In the genomic region with DNA sequence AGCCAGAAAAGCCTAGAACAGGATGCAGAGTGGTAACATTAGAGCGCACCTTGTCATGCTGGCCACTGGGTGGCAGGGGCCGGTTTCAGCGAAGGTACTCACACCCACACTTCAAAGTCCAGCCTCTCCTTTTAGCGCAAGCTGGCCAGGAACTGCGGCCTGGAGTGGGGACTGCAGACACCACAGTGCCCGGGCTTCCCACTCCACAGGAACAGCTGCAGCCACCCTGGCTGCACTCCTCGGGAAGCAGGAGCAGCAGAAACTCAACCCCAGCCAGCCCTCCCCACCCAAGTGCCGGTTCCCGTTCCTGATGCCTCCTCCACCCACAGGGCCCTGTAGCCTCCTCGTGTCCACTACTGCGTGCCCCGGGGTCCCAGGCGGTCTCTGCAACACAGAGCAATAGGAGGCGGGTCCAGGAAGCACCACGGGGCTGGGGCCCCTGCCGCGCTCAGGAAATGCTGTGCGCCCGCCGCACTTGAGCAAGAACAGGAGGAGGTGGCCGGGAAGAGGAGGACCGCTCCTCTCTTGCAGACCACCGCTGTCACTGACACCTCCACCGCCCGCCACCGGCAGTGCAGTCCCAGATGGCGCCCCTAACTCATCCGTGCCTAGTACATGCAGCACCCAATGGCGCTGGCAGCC, we compare ENCODE assay signal across 1 cellular context.
TF ChIP-seq lines count a peak whose summit lies in the region.

No MANE protein-coding gene starts in this region.

TF ChIP-seq in HepG2, 621 proteins besides CTCF, POLR2A, EP300 and RAD21 (continues in another document):
- no peak for TF ChIP-seq ZNF20 (CRISPR knock-in tag; IDR thresholded peaks at IDR 0.05)
- TF ChIP-seq, protein P1, sequence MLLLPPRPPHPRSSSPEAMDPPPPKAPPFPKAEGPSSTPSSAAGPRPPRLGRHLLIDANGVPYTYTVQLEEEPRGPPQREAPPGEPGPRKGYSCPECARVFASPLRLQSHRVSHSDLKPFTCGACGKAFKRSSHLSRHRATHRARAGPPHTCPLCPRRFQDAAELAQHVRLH (CRISPR knock-in tag; IDR thresholded peaks at IDR 0.05; ENCODE audit: borderline replicate concordance, low read depth), result peak; percentile 31; the same call in 1 of the 2 replicates
- TF ChIP-seq, protein P2, sequence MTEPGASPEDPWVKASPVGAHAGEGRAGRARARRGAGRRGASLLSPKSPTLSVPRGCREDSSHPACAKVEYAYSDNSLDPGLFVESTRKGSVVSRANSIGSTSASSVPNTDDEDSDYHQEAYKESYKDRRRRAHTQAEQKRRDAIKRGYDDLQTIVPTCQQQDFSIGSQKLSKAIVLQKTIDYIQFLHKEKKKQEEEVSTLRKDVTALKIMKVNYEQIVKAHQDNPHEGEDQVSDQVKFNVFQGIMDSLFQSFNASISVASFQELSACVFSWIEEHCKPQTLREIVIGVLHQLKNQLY (CRISPR knock-in tag; IDR thresholded peaks at IDR 0.05), result no peak
- TF ChIP-seq, protein P3, sequence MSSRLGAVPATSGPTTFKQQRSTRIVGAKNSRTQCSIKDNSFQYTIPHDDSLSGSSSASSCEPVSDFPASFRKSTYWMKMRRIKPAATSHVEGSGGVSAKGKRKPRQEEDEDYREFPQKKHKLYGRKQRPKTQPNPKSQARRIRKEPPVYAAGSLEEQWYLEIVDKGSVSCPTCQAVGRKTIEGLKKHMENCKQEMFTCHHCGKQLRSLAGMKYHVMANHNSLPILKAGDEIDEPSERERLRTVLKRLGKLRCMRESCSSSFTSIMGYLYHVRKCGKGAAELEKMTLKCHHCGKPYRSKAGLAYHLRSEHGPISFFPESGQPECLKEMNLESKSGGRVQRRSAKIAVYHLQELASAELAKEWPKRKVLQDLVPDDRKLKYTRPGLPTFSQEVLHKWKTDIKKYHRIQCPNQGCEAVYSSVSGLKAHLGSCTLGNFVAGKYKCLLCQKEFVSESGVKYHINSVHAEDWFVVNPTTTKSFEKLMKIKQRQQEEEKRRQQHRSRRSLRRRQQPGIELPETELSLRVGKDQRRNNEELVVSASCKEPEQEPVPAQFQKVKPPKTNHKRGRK (CRISPR knock-in tag; IDR thresholded peaks at IDR 0.05), result no peak
- no peak for TF ChIP-seq ZNF224 (CRISPR knock-in tag; IDR thresholded peaks at IDR 0.05)
- peak; percentile 71 for TF ChIP-seq ZFX (CRISPR knock-in tag; IDR thresholded peaks at IDR 0.05; ENCODE audit: low read depth)
- no peak for TF ChIP-seq ZFAT (CRISPR knock-in tag; conservative IDR thresholded peaks at IDR 0.05)
- no peak for TF ChIP-seq TBX3 (IDR thresholded peaks at IDR 0.05; ENCODE audit: borderline replicate concordance)
- TF ChIP-seq, protein P4, sequence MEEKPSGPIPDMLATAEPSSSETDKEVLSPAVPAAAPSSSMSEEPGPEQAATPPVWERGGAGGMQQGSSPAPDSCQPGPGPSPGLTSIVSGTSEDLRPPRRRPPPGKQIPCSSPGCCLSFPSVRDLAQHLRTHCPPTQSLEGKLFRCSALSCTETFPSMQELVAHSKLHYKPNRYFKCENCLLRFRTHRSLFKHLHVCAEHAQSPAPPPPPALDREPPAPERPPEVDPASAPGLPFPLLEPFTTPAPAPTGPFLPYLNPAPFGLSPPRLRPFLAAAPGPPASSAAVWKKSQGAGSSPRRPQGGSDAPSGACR (CRISPR knock-in tag; IDR thresholded peaks at IDR 0.05), result no peak
- TF ChIP-seq, protein P5, sequence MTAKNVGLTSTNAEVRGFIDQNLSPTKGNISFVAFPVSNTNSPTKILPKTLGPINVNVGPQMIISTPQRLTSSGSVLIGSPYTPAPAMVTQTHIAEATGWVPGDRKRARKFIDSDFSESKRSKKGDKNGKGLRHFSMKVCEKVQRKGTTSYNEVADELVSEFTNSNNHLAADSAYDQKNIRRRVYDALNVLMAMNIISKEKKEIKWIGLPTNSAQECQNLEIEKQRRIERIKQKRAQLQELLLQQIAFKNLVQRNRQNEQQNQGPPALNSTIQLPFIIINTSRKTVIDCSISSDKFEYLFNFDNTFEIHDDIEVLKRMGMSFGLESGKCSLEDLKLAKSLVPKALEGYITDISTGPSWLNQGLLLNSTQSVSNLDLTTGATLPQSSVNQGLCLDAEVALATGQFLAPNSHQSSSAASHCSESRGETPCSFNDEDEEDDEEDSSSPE (CRISPR knock-in tag; IDR thresholded peaks at IDR 0.05), result no peak
- no peak for TF ChIP-seq ZFYVE20 (CRISPR knock-in tag; IDR thresholded peaks at IDR 0.05; ENCODE audit: borderline replicate concordance, low read depth)
- no peak for TF ChIP-seq ZNF446 (CRISPR knock-in tag; IDR thresholded peaks at IDR 0.05)
- no peak for TF ChIP-seq BRD4 (CRISPR knock-in tag; IDR thresholded peaks at IDR 0.05)
- no peak for TF ChIP-seq ZNF34 (CRISPR knock-in tag; IDR thresholded peaks at IDR 0.05; ENCODE audit: borderline replicate concordance)
- no peak for TF ChIP-seq MAF1 (CRISPR knock-in tag; IDR thresholded peaks at IDR 0.05; ENCODE audit: borderline replicate concordance)
- TF ChIP-seq, protein P6, sequence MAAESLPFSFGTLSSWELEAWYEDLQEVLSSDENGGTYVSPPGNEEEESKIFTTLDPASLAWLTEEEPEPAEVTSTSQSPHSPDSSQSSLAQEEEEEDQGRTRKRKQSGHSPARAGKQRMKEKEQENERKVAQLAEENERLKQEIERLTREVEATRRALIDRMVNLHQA (CRISPR knock-in tag; IDR thresholded peaks at IDR 0.05), result no peak
- TF ChIP-seq MTF1 (CRISPR knock-in tag; IDR thresholded peaks at IDR 0.05), result no peak
- TF ChIP-seq, protein P7, sequence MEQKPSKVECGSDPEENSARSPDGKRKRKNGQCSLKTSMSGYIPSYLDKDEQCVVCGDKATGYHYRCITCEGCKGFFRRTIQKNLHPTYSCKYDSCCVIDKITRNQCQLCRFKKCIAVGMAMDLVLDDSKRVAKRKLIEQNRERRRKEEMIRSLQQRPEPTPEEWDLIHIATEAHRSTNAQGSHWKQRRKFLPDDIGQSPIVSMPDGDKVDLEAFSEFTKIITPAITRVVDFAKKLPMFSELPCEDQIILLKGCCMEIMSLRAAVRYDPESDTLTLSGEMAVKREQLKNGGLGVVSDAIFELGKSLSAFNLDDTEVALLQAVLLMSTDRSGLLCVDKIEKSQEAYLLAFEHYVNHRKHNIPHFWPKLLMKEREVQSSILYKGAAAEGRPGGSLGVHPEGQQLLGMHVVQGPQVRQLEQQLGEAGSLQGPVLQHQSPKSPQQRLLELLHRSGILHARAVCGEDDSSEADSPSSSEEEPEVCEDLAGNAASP (CRISPR knock-in tag; IDR thresholded peaks at IDR 0.05; ENCODE audit: borderline replicate concordance), result no peak
- TF ChIP-seq FOXO1 (CRISPR knock-in tag; IDR thresholded peaks at IDR 0.05), result no peak
- TF ChIP-seq, protein P8, sequence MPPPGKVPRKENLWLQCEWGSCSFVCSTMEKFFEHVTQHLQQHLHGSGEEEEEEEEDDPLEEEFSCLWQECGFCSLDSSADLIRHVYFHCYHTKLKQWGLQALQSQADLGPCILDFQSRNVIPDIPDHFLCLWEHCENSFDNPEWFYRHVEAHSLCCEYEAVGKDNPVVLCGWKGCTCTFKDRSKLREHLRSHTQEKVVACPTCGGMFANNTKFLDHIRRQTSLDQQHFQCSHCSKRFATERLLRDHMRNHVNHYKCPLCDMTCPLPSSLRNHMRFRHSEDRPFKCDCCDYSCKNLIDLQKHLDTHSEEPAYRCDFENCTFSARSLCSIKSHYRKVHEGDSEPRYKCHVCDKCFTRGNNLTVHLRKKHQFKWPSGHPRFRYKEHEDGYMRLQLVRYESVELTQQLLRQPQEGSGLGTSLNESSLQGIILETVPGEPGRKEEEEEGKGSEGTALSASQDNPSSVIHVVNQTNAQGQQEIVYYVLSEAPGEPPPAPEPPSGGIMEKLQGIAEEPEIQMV (CRISPR knock-in tag; IDR thresholded peaks at IDR 0.05; ENCODE audit: low read depth), result no peak
- TF ChIP-seq HHEX (CRISPR knock-in tag; IDR thresholded peaks at IDR 0.05), result no peak
- TF ChIP-seq, protein P9, sequence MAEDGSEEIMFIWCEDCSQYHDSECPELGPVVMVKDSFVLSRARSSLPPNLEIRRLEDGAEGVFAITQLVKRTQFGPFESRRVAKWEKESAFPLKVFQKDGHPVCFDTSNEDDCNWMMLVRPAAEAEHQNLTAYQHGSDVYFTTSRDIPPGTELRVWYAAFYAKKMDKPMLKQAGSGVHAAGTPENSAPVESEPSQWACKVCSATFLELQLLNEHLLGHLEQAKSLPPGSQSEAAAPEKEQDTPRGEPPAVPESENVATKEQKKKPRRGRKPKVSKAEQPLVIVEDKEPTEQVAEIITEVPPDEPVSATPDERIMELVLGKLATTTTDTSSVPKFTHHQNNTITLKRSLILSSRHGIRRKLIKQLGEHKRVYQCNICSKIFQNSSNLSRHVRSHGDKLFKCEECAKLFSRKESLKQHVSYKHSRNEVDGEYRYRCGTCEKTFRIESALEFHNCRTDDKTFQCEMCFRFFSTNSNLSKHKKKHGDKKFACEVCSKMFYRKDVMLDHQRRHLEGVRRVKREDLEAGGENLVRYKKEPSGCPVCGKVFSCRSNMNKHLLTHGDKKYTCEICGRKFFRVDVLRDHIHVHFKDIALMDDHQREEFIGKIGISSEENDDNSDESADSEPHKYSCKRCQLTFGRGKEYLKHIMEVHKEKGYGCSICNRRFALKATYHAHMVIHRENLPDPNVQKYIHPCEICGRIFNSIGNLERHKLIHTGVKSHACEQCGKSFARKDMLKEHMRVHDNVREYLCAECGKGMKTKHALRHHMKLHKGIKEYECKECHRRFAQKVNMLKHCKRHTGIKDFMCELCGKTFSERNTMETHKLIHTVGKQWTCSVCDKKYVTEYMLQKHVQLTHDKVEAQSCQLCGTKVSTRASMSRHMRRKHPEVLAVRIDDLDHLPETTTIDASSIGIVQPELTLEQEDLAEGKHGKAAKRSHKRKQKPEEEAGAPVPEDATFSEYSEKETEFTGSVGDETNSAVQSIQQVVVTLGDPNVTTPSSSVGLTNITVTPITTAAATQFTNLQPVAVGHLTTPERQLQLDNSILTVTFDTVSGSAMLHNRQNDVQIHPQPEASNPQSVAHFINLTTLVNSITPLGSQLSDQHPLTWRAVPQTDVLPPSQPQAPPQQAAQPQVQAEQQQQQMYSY (CRISPR knock-in tag; IDR thresholded peaks at IDR 0.05), result peak; percentile 94
- no peak for TF ChIP-seq ZNF616 (CRISPR knock-in tag; IDR thresholded peaks at IDR 0.05; ENCODE audit: low read depth)
- TF ChIP-seq, protein P10, sequence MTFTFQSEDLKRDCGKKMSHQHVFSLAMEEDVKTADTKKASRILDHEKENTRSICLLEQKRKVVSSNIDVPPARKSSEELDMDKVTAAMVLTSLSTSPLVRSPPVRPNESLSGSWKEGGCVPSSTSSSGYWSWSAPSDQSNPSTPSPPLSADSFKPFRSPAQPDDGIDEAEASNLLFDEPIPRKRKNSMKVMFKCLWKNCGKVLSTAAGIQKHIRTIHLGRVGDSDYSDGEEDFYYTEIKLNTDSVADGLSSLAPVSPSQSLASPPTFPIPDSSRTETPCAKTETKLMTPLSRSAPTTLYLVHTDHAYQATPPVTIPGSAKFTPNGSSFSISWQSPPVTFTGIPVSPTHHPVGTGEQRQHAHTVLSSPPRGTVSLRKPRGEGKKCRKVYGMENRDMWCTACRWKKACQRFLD (CRISPR knock-in tag; IDR thresholded peaks at IDR 0.05; ENCODE audit: borderline replicate concordance), result no peak
- TF ChIP-seq, protein P11, sequence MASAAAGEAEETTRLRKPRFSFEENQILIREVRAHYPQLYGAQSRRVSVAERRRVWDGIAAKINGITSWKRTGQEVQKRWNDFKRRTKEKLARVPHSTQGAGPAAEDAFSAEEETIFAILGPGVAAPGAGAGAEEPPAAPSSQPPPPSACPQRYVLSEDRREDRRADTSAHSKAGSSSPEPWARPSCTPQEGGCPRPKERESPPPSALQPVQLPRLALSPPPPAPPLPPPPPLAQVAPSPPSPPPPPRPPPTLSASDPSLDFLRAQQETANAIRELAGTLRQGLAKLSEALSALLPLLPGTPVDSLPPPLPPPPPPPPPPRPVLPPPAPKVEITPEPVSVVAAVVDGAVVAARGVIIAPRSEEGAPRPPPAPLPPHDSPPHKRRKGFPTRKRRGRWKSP (CRISPR knock-in tag; IDR thresholded peaks at IDR 0.05), result peak; percentile 69; the same call in 1 of the 2 replicates
- TF ChIP-seq ZNF10 (CRISPR knock-in tag; IDR thresholded peaks at IDR 0.05; ENCODE audit: borderline replicate concordance, low read depth), result no peak
- no peak for TF ChIP-seq PCBP1 (IDR thresholded peaks at IDR 0.05; ENCODE audit: borderline replicate concordance, low read depth, low read length)
- TF ChIP-seq, protein P12, sequence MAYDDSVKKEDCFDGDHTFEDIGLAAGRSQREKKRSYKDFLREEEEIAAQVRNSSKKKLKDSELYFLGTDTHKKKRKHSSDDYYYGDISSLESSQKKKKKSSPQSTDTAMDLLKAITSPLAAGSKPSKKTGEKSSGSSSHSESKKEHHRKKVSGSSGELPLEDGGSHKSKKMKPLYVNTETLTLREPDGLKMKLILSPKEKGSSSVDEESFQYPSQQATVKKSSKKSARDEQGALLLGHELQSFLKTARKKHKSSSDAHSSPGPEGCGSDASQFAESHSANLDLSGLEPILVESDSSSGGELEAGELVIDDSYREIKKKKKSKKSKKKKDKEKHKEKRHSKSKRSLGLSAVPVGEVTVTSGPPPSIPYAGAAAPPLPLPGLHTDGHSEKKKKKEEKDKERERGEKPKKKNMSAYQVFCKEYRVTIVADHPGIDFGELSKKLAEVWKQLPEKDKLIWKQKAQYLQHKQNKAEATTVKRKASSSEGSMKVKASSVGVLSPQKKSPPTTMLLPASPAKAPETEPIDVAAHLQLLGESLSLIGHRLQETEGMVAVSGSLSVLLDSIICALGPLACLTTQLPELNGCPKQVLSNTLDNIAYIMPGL (CRISPR knock-in tag; IDR thresholded peaks at IDR 0.05; ENCODE audit: borderline replicate concordance in 1 of 2, low read depth in 1 of 2), result peak; percentile 57 to 66; a peak in 3 of 4 replicates
- TF ChIP-seq PLRG1 (conservative IDR thresholded peaks at IDR 0.05), result no peak
- no peak for TF ChIP-seq KDM6A (CRISPR knock-in tag; IDR thresholded peaks at IDR 0.05; ENCODE audit: low read depth)
- TF ChIP-seq ZNF773 (CRISPR knock-in tag; IDR thresholded peaks at IDR 0.05; ENCODE audit: borderline replicate concordance), result no peak
- TF ChIP-seq POLR2G (IDR thresholded peaks at IDR 0.05; ENCODE audit: low read depth, low read length), result no peak
- no peak for TF ChIP-seq PITX1 (CRISPR knock-in tag; IDR thresholded peaks at IDR 0.05)
- TF ChIP-seq, protein P13, sequence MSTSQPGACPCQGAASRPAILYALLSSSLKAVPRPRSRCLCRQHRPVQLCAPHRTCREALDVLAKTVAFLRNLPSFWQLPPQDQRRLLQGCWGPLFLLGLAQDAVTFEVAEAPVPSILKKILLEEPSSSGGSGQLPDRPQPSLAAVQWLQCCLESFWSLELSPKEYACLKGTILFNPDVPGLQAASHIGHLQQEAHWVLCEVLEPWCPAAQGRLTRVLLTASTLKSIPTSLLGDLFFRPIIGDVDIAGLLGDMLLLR (CRISPR knock-in tag; IDR thresholded peaks at IDR 0.05), result no peak
- TF ChIP-seq TBX2 (CRISPR knock-in tag; IDR thresholded peaks at IDR 0.05; ENCODE audit: borderline replicate concordance), result no peak
- 0 out of 2 replicates have a peak, but pooled peaks have one; percentile 7 for TF ChIP-seq ELF3 (CRISPR knock-in tag; IDR thresholded peaks at IDR 0.05)
- TF ChIP-seq NRL (CRISPR knock-in tag; IDR thresholded peaks at IDR 0.05; ENCODE audit: borderline replicate concordance), result peak; percentile 59; the same call in 1 of the 2 replicates
- TF ChIP-seq SOX13 (IDR thresholded peaks at IDR 0.05), result no peak
- TF ChIP-seq SOX13 (CRISPR knock-in tag; conservative IDR thresholded peaks at IDR 0.05 in 1 of 2, IDR thresholded peaks at IDR 0.05 in 1 of 2), result no peak
- TF ChIP-seq, protein P14, sequence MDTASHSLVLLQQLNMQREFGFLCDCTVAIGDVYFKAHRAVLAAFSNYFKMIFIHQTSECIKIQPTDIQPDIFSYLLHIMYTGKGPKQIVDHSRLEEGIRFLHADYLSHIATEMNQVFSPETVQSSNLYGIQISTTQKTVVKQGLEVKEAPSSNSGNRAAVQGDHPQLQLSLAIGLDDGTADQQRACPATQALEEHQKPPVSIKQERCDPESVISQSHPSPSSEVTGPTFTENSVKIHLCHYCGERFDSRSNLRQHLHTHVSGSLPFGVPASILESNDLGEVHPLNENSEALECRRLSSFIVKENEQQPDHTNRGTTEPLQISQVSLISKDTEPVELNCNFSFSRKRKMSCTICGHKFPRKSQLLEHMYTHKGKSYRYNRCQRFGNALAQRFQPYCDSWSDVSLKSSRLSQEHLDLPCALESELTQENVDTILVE (CRISPR knock-in tag; IDR thresholded peaks at IDR 0.05), result no peak
- no peak for TF ChIP-seq ZNF75D (CRISPR knock-in tag; IDR thresholded peaks at IDR 0.05; ENCODE audit: borderline replicate concordance)
